In the genomic region with DNA sequence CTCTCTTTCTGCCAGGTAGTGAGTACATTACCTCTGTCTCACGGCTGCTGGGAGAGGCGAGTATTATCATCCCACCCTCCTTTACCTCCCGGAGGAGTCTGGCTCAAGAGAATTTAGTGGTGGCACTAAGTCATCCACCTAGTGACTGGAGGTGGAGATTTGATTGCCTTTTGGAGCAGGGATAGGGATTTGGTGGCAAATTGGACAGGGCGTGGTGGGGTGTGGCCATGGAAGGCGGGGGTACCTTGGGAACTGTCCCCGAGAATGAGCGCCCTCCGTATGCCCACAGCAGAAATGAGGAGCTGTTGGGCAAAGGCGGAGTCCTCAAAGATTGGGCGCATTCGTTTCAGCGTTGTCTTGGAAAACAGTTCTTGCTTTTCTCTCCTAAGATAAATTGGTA, we compare ENCODE assay signal across 8 cellular contexts. TPM values are rescaled to one million over a fixed set of nuclear protein-coding genes. Genes with fewer than 3 reads are reported as not detected.
A peak's percentile ranks its signal among the peaks of the same experiment; 100 is the strongest.
DNase-seq lines count a peak whose midpoint lies in the region; ATAC-seq and TF ChIP-seq lines count a peak whose summit lies in the region.

No MANE protein-coding gene starts in this region.

- intact Hi-C loops in mammary epithelial cell (cut with micrococcal nuclease), result loop anchor here (2.0 kb wide), 1 partner anchor 60 kb away; no protein-coding TSS in a partner anchor

- peak overlapping the region in 2 of 3 donors; percentile 42 to 94 for H3K27ac Mint-ChIP-seq in CD4-positive, CD25-positive, alpha-beta regulatory T cell
- H3K27ac Mint-ChIP-seq in mesothelial cell of epicardium, result peak overlapping the region; percentile 94

- CTCF ChIA-PET in mammary epithelial cell (lab: Charles Lee; ENCODE audit: low non-redundant PET), result interaction anchor here (0.6 kb wide), 1 partner anchor 21 kb away, joined by 7 read pairs; no protein-coding TSS in a partner anchor

- in situ Hi-C loops in mammary epithelial cell (cut with MboI; ENCODE audit: low sequenced_read_pairs in 2 of 2), result loop anchor here in 1 of 2 donors (10.0 kb wide), 1 partner anchor 66 kb away; the partner anchor contains the start of gene BRWD1

- WGBS in mammary epithelial cell (ENCODE audit: low coverage, missing lambda C conversion rate), result 11% methylated on average over 8 of the region's 12 CpGs

- peak overlapping the region; percentile 80 for H2AFZ ChIP-seq in mammary epithelial cell (ENCODE audit: low read depth, low read length)

- no peak for TF ChIP-seq CTCF in mammary epithelial cell (conservative IDR thresholded peaks at IDR 0.05 in 1 of 2, IDR thresholded peaks at IDR 0.05 in 1 of 2; ENCODE audit: extremely low read depth in 1 of 2, insufficient read depth in 1 of 2, low read depth in 1 of 2, low read length in 2 of 2)
- no peak for TF ChIP-seq CTCF in mesothelial cell of epicardium (IDR thresholded peaks at IDR 0.05; ENCODE audit: unreplicated experiment)

- BruUV-seq in mammary epithelial cell (replicated peaks; lab: Mats Ljungman, UMichigan), result no TSS peak

- H3K9me3 ChIP-seq in CD4-positive, CD25-positive, alpha-beta regulatory T cell (ENCODE audit: control insufficient read depth in 2 of 2, low read length in 2 of 2), result no peaks in the 10 kb centered on the region
- no peaks in the 10 kb centered on the region for H3K9me3 ChIP-seq in mammary epithelial cell (replicated peaks; ENCODE audit: insufficient read depth, low read length)

- H3K9ac ChIP-seq in mammary epithelial cell (ENCODE audit: insufficient read depth, low read length), result peak overlapping the region; percentile 76

- H3K4me3 ChIP-seq in CD4-positive, CD25-positive, alpha-beta regulatory T cell (ENCODE audit: low read depth, low read length), result peak overlapping the region; percentile 88
- peak overlapping the region; percentile 91 for H3K4me3 ChIP-seq in Jurkat, Clone E6-1 (ENCODE audit: low read length)
- peak overlapping the region; percentile 62 to 78 (median 68) for H3K4me3 ChIP-seq in mammary epithelial cell (replicated peaks in 1 of 3; ENCODE audit: insufficient read depth in 1 of 3, low read depth in 2 of 3, low read length in 3 of 3)

- peak overlapping the region; percentile 81 to 99 (median 92) for H3K4me3 Mint-ChIP-seq in CD4-positive, CD25-positive, alpha-beta regulatory T cell
- peak overlapping the region; percentile 89 for H3K4me3 Mint-ChIP-seq in mesothelial cell of epicardium

- no peaks in the 10 kb centered on the region for H3K36me3 Mint-ChIP-seq in CD4-positive, CD25-positive, alpha-beta regulatory T cell
- peaks cover 5% of the 10 kb centered on the region for H3K36me3 Mint-ChIP-seq in mesothelial cell of epicardium

- peaks cover 22% of the 10 kb centered on the region for H3K4me1 ChIP-seq in CD4-positive, CD25-positive, alpha-beta regulatory T cell (ENCODE audit: control insufficient read depth, insufficient read depth, low read length, poor library complexity, severe bottlenecking)
- peaks cover 23% of the 10 kb centered on the region for H3K4me1 ChIP-seq in mammary epithelial cell (ENCODE audit: insufficient read depth, low read length)

- peaks cover 22% of the 10 kb centered on the region for H3K27me3 Mint-ChIP-seq in CD4-positive, CD25-positive, alpha-beta regulatory T cell
- no peaks in the 10 kb centered on the region for H3K27me3 Mint-ChIP-seq in mesothelial cell of epicardium (ENCODE audit: low read depth)

- DNase-seq in CD4-positive, CD25-positive, alpha-beta regulatory T cell, result no peak
- no peak for DNase-seq in Jurkat, Clone E6-1 (ENCODE audit: low read depth, low spot score)
- DNase-seq in mammary epithelial cell (no peak), mesothelial cell of epicardium (ENCODE audit: low spot score in 2 of 2, unreplicated experiment in 2 of 2) (no peak), DMS114 treated with DMSO at 0.1 percent for 48 hours (lab: John Stamatoyannopoulos, UW; ENCODE audit: unreplicated experiment) (no peak)

- H3K27me3 ChIP-seq in CD4-positive, CD25-positive, alpha-beta regulatory T cell (ENCODE audit: control insufficient read depth, insufficient read depth, low read length), result no peaks in the 10 kb centered on the region
- H3K27me3 ChIP-seq in mammary epithelial cell (ENCODE audit: insufficient read depth, low read length), result no peaks in the 10 kb centered on the region

- H3K4me2 ChIP-seq in mammary epithelial cell (ENCODE audit: insufficient read depth, low read depth, low read length), result peak overlapping the region; percentile 65

- no peaks in the 10 kb centered on the region for H3K36me3 ChIP-seq in CD4-positive, CD25-positive, alpha-beta regulatory T cell (ENCODE audit: control insufficient read depth, insufficient read depth, low read length)
- H3K36me3 ChIP-seq in mammary epithelial cell (ENCODE audit: insufficient read depth, low read length), result no peaks in the 10 kb centered on the region

- dilution Hi-C loops in mammary epithelial cell (cut with HindIII; ENCODE audit: low sequenced_read_pairs), result no loop called here

- no peak for ATAC-seq in CD4-positive, CD25-positive, alpha-beta regulatory T cell (ENCODE audit: low read depth in 2 of 2)
- no peak for ATAC-seq in GM21423 (IDR thresholded peaks at IDR 0.05; ENCODE audit: unreplicated experiment)
- ATAC-seq in HG02623 (IDR thresholded peaks at IDR 0.05; ENCODE audit: unreplicated experiment), result no peak
- ATAC-seq in HG02642 (IDR thresholded peaks at IDR 0.05; ENCODE audit: poor library complexity, unreplicated experiment), result no peak

- H3K27ac ChIP-seq in CD4-positive, CD25-positive, alpha-beta regulatory T cell (ENCODE audit: insufficient read depth, low read length, poor library complexity, severe bottlenecking), result peak overlapping the region; percentile 75
- peak overlapping the region; percentile 84 for H3K27ac ChIP-seq in mammary epithelial cell (ENCODE audit: insufficient read depth, low read depth, low read length)

- peaks cover 17 to 35% (median 26%) of the 10 kb centered on the region in 4 donors for H3K4me1 Mint-ChIP-seq in CD4-positive, CD25-positive, alpha-beta regulatory T cell
- peaks cover 12% of the 10 kb centered on the region for H3K4me1 Mint-ChIP-seq in mesothelial cell of epicardium

- no peaks in the 10 kb centered on the region for H3K9me3 Mint-ChIP-seq in CD4-positive, CD25-positive, alpha-beta regulatory T cell
- H3K9me3 Mint-ChIP-seq in mesothelial cell of epicardium, result no peaks in the 10 kb centered on the region

- no peaks in the 10 kb centered on the region for H4K20me1 ChIP-seq in mammary epithelial cell (ENCODE audit: insufficient read depth, low read length)

- H3K79me2 ChIP-seq in mammary epithelial cell (ENCODE audit: insufficient read depth, low read length), result peaks cover 22% of the 10 kb centered on the region

RNA-seq across cellular contexts. Expression of gene HMGN1, which starts 32.1 kb away (rescaled TPM):
- 249 TPM for total RNA-seq in CD4-positive, CD25-positive, alpha-beta regulatory T cell
- polyA plus RNA-seq in CD4-positive, CD25-positive, alpha-beta regulatory T cell, result 100 to 1,000 TPM; 168 to 223 (median 182) TPM
- 649 TPM for polyA plus RNA-seq in Jurkat, Clone E6-1 (2012; ENCODE audit: insufficient read depth, insufficient read length)
- total RNA-seq in mammary epithelial cell (100 to 1,000 TPM; 118 to 285 TPM), mesothelial cell of epicardium (459 to 483 TPM (median 479 TPM) in 3 replicates)
- polyA plus RNA-seq in mammary epithelial cell, result 124 TPM
- polyA minus RNA-seq in mammary epithelial cell, result 52.9 TPM
